Comparison of ENCODE assay signal across 18 cellular contexts in the genomic region with DNA sequence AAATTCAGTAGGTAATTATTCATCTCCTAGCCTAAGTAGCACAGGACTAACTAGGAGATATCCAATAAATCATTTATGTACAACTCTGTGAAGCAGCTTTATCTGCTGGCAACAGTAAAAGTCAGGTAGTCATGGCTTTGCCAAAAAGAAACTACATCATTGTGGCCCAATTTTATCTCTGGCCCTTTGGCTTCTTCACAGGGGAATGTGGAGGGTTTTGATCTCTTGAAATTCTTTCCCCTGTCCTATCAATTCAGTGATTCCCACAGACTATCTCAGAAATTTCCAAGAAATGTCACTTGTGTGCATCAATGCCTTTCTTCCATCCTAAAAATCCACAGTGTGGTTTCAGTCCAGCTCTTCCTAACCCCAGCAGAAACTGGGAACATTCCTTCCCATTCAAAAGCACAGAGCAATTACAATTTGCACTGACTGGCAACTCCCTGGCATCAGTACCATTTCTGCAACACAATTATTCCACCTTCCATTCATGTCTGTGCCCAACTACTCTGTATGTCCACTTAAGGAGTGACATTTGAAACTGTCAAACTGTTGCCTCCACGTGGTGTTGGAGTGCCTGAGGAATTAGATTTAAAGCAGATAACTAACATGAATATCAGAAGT. TPM values are rescaled to one million over a fixed set of nuclear protein-coding genes. Genes with fewer than 3 reads are reported as not detected.
DNase-seq lines count a peak whose midpoint lies in the region; ATAC-seq, FAIRE-seq and TF ChIP-seq lines count a peak whose summit lies in the region.
"Had no signal": no experiment of that assay in that cellular context is flagged by ENCODE, and none has a peak within 500 bp of the region (broad histone marks: within the 10 kb centered on the region; RNA-seq: fewer than 3 reads in every experiment).

No MANE protein-coding gene starts in this region.

- TF ChIP-seq POLR2A in A549 (IDR thresholded peaks at IDR 0.05; ENCODE audit: low read length), result no peak
- no peak for TF ChIP-seq POLR2A in esophagus muscularis mucosa (IDR thresholded peaks at IDR 0.05; ENCODE audit: low read depth)
- TF ChIP-seq POLR2A in GM12891 (IDR thresholded peaks at IDR 0.05; ENCODE audit: low read depth, low read length), result no peak
- no peak for TF ChIP-seq POLR2A in uterus (IDR thresholded peaks at IDR 0.05)

- H3K4me3 ChIP-seq in A549, result no peak overlapping the region
- H3K4me3 ChIP-seq in esophagus muscularis mucosa, result no peak overlapping the region
- no peak overlapping the region for H3K4me3 ChIP-seq in muscle layer of duodenum (ENCODE audit: low read depth in 1 of 2, low read length in 2 of 2)
- no peak overlapping the region for H3K4me3 ChIP-seq in uterus
- H3K4me3 ChIP-seq: smooth muscle cell had no signal

- H3K9me3 ChIP-seq in A549 (no peaks in the 10 kb centered on the region), esophagus muscularis mucosa (no peaks in the 10 kb centered on the region), muscle layer of duodenum (ENCODE audit: control insufficient read depth in 1 of 2, low read length in 2 of 2) (no peaks in the 10 kb centered on the region), uterus (no peaks in the 10 kb centered on the region)

- H3K27me3 ChIP-seq in esophagus muscularis mucosa, result no peaks in the 10 kb centered on the region
- H3K27me3 ChIP-seq in muscle layer of duodenum (ENCODE audit: low read depth, low read length), result no peaks in the 10 kb centered on the region
- H3K27me3 ChIP-seq in uterus, result no peaks in the 10 kb centered on the region
- H3K27me3 ChIP-seq: brain microvascular endothelial cell had no signal

- CTCF ChIA-PET in A549 (lab: Yijun Ruan, JAX), result interaction anchor here (0.7 to 1.3 kb wide), 3 partner anchors 11 to 46 kb away, joined by 3 to 4 read pairs (median 3); no protein-coding TSS in a partner anchor

- POLR2A ChIA-PET in A549 (lab: Yijun Ruan, JAX), result interaction anchor here (1.6 kb wide), 2 partner anchors 162 to 164 kb away, joined by 3 to 5 read pairs; no protein-coding TSS in a partner anchor

- WGBS in A549 (ENCODE audit: missing lambda C conversion rate), result 46% methylated on average over 1 of the region's 1 CpG
- 41% methylated on average over 1 of the region's 1 CpG for WGBS in esophagus muscularis mucosa

- H3K36me3 ChIP-seq in esophagus muscularis mucosa, result no peaks in the 10 kb centered on the region
- no peaks in the 10 kb centered on the region for H3K36me3 ChIP-seq in muscle layer of duodenum (ENCODE audit: control insufficient read depth in 1 of 2, insufficient read depth in 2 of 2, low read length in 2 of 2)
- H3K36me3 ChIP-seq in uterus, result no peaks in the 10 kb centered on the region
- H3K36me3 ChIP-seq: brain microvascular endothelial cell had no signal

- H3K27ac ChIP-seq in A549, result peak overlapping the region; percentile 66 to 77; a peak in 5 of 6 replicates
- H3K27ac ChIP-seq in esophagus muscularis mucosa (replicated peaks in 1 of 4), result peak overlapping the region; percentile 71 to 74 (median 72)
- H3K27ac ChIP-seq in muscle layer of duodenum (ENCODE audit: low read length), result peak overlapping the region; percentile 64
- H3K27ac ChIP-seq in uterus, result no peak overlapping the region

- TF ChIP-seq RAD21 in A549 (conservative IDR thresholded peaks at IDR 0.05 in 1 of 2, IDR thresholded peaks at IDR 0.05 in 1 of 2), result no peak

- peak in 1 of 2 experiments; percentile 7; a peak in 2 of 6 replicates for ATAC-seq in A549

- DNase-seq in A549 (ENCODE audit: low read depth in 1 of 2, low spot score in 1 of 2) (no peak), NCI-H226 (peak; percentile 39), esophagus muscularis mucosa (ENCODE audit: extremely low spot score) (no peak), SW 1271 (lab: John Stamatoyannopoulos, UW) (no peak), GM12891 (ENCODE audit: insufficient read length, low spot score) (no peak), GOT3 (lab: John Stamatoyannopoulos, UW) (no peak), uterus (no peak)
- DNase-seq: activated CD4-positive, alpha-beta memory T cell treated with anti-CD3 and anti-CD28 coated beads for 36 hours; brain microvascular endothelial cell; glutamatergic neuron; left colon; NCI-H1048; NCI-H526; T1000; trophoblast cell had no signal

- H3K4me2 ChIP-seq in A549, result peak overlapping the region; percentile 76

- H3K4me1 ChIP-seq in A549 (peaks cover 56% of the 10 kb centered on the region), esophagus muscularis mucosa (peaks cover 16 to 47% (median 32%) of the 10 kb centered on the region in 4 donors), muscle layer of duodenum (ENCODE audit: control insufficient read depth in 1 of 2, insufficient read depth in 2 of 2, low read length in 2 of 2) (peaks cover under 1 to 13% of the 10 kb centered on the region in 2 donors), uterus (no peaks in the 10 kb centered on the region)

- TF ChIP-seq EP300 in A549 (IDR thresholded peaks at IDR 0.05), result no peak
- TF ChIP-seq EP300 in esophagus muscularis mucosa (IDR thresholded peaks at IDR 0.05), result no peak

- TF ChIP-seq CTCF in A549 (IDR thresholded peaks at IDR 0.05) (no peak), esophagus muscularis mucosa (IDR thresholded peaks at IDR 0.05) (no peak), uterus (IDR thresholded peaks at IDR 0.05) (no peak)

- FAIRE-seq in A549 (lab: Jason Lieb, UNC) (no peak), GM12891 (lab: Jason Lieb, UNC) (no peak)
- FAIRE-seq: endometrium had no signal

- intact Hi-C loops in esophagus muscularis mucosa (cut with DNase I), result no loop called here
- intact Hi-C loops in uterus (cut with DNase I; ENCODE audit: low total_unique reads), result no loop called here

TF ChIP-seq in A549, 52 proteins besides CTCF, POLR2A, EP300 and RAD21 (continues in another document):
- TF ChIP-seq HOXA7 (CRISPR knock-in tag; IDR thresholded peaks at IDR 0.05) (no peak), HOXB5 (CRISPR knock-in tag; IDR thresholded peaks at IDR 0.05) (no peak), ZC3H11A (IDR thresholded peaks at IDR 0.05) (no peak), CHD2 (IDR thresholded peaks at IDR 0.05; ENCODE audit: low read length, partially characterized antibody) (no peak), E2F6 (IDR thresholded peaks at IDR 0.05; ENCODE audit: borderline replicate concordance, low read depth) (no peak), MAZ (IDR thresholded peaks at IDR 0.05; ENCODE audit: borderline replicate concordance, low read depth, low read length) (no peak), NPAS2 (CRISPR knock-in tag; IDR thresholded peaks at IDR 0.05; ENCODE audit: borderline replicate concordance) (no peak), BHLHE40 (IDR thresholded peaks at IDR 0.05; ENCODE audit: low read depth, low read length) (no peak), ESRRA (IDR thresholded peaks at IDR 0.05; ENCODE audit: borderline replicate concordance, low read length) (no peak)

TF ChIP-seq in GM12891, 5 proteins besides CTCF, POLR2A, EP300 and RAD21:
- no peak for TF ChIP-seq POLR2AphosphoS5 (IDR thresholded peaks at IDR 0.05; ENCODE audit: low read depth, low read length)
- TF ChIP-seq POU2F2 (IDR thresholded peaks at IDR 0.05; ENCODE audit: low read depth, low read length), result no peak
- no peak for TF ChIP-seq TAF1 (IDR thresholded peaks at IDR 0.05; ENCODE audit: low read depth, low read length)
- TF ChIP-seq PAX5 (IDR thresholded peaks at IDR 0.05; ENCODE audit: insufficient read depth, low read length, severe bottlenecking), result no peak
- TF ChIP-seq SPI1 (IDR thresholded peaks at IDR 0.05; ENCODE audit: low read depth, low read length), result no peak
TF ChIP-seq in GM12891: peak in this region for 0.

RNA-seq across cellular contexts. Expression of gene CDC14B, which starts 6.6 kb away (rescaled TPM):
- polyA plus RNA-seq in A549 (2011; rRNA removed) (17.3 and 19.6 TPM in 2 replicates), A549 (2017; fragmentation: RNase III; extraction: RNeasy Plus Mini Kit Qiagen cat#74134 plus additional on column Dnase treatment) (9.6 to 10.2 TPM (median 9.9 TPM) in 3 replicates)
- 5.4 and 6.8 TPM in 2 replicates for polyA plus RNA-seq in A549 (2012; cell fraction: cytosol; rRNA removed)
- 5.4 and 8.0 TPM in 2 replicates for polyA plus RNA-seq in A549 (2012; cell fraction: nucleus; rRNA removed)
- 19.3 and 27.0 TPM in 2 replicates for polyA minus RNA-seq in A549 (2011; rRNA and poly(A)+ RNA removed)
- total RNA-seq in esophagus muscularis mucosa (10 to 100 TPM; 22.0 to 39.7 (median 27.0) TPM), uterus (10 to 100 TPM in 3 of 4 donors, 1 to 10 TPM in 1; 9.7 to 40.5 (median 20.6) TPM)
- 0.19 TPM for polyA plus RNA-seq in GM12891 (2012; ENCODE audit: low read depth, missing spikeins)

RNA-seq across cellular contexts. Expression of gene PRXL2C, which starts 42.0 kb away (rescaled TPM):
- 10.2 and 11.4 TPM in 2 replicates for polyA plus RNA-seq in A549 (2011; rRNA removed)
- 4.4 and 5.6 TPM in 2 replicates for polyA plus RNA-seq in A549 (2012; cell fraction: cytosol; rRNA removed)
- polyA plus RNA-seq in A549 (2012; cell fraction: nucleus; rRNA removed), result 1.4 and 1.9 TPM in 2 replicates
- polyA plus RNA-seq in A549 (2017; fragmentation: RNase III; extraction: RNeasy Plus Mini Kit Qiagen cat#74134 plus additional on column Dnase treatment), result 7.6 to 7.9 TPM (median 7.7 TPM) in 3 replicates
- polyA minus RNA-seq in A549 (2011; rRNA and poly(A)+ RNA removed), result 6.3 and 6.6 TPM in 2 replicates
- total RNA-seq in esophagus muscularis mucosa, result 10 to 100 TPM; 20.3 to 33.3 (median 26.3) TPM
- polyA plus RNA-seq in GM12891 (2012; ENCODE audit: low read depth, missing spikeins), result 0.82 TPM
- total RNA-seq in uterus, result 10 to 100 TPM in 3 of 4 donors, 1 to 10 TPM in 1; 8.5 to 24.7 (median 19.8) TPM

Comparison
In these comparisons a context has a peak if more than half of its experiments do, and no peak if none do; other contexts are left out.
1. H3K27ac ChIP-seq: peak in A549 (2 of 2), esophagus muscularis mucosa (4 of 4) and muscle layer of duodenum (single experiment); none in uterus (0 of 2).